ENCODE assay signal across 8 cellular contexts in genomic region chr4:139455187-139455586, GRCh38. TPM values are rescaled to one million over a fixed set of nuclear protein-coding genes. Genes with fewer than 3 reads are reported as not detected.
DNase-seq lines count a peak whose midpoint lies in the region; ATAC-seq and TF ChIP-seq lines count a peak whose summit lies in the region.

No MANE protein-coding gene starts in this region.

- intact Hi-C loops in OCI-LY7 (cut with micrococcal nuclease; ENCODE audit: unreplicated experiment) (loop anchor here (10.0 kb wide), 1 partner anchor 1210 kb away; the partner anchor contains the start of gene SLC7A11), esophagus squamous epithelium (cut with DNase I) (no loop called here), psoas muscle (cut with DNase I) (loop anchor here in 1 of 2 donors (5.0 kb wide), 1 partner anchor 52 kb away; no protein-coding TSS in a partner anchor)

- peaks cover 22% of the 10 kb centered on the region; the same call in 1 of the 2 replicates for H4K20me1 ChIP-seq in OCI-LY7 (ENCODE audit: insufficient read depth, low read length)

- H2AFZ ChIP-seq in OCI-LY7 (ENCODE audit: low read length): peak overlapping the region; percentile 75; the same call in 1 of the 2 replicates

- H3K9me3 ChIP-seq in ES-I3 (ENCODE audit: control insufficient read depth, insufficient read depth, low read length) (no peaks in the 10 kb centered on the region), OCI-LY7 (ENCODE audit: low read length) (no peaks in the 10 kb centered on the region), esophagus squamous epithelium (no peaks in the 10 kb centered on the region), psoas muscle (no peaks in the 10 kb centered on the region)

- POLR2A ChIA-PET in OCI-LY7 (lab: Charles Lee): interaction anchor here (0.5 to 1.2 kb wide), 3 partner anchors 20 to 264 kb away, joined by 4 to 5 read pairs (median 4); no protein-coding TSS in a partner anchor

- H3K4me2 ChIP-seq in OCI-LY7 (ENCODE audit: low read length): peak overlapping the region; percentile 100

- 28 to 43% methylated on average over 6 of the region's 6 CpGs for WGBS in esophagus squamous epithelium, 2 donors
- 42 to 58% (median 47%) methylated on average over 6 of the region's 6 CpGs for WGBS in psoas muscle, 3 donors

- H3K4me3 ChIP-seq in OCI-LY7 (ENCODE audit: low read depth, low read length, poor library complexity, severe bottlenecking) (peak overlapping the region; percentile 82), esophagus squamous epithelium (peak overlapping the region; percentile 72 to 97 (median 88)), psoas muscle (peak overlapping the region; percentile 87)

- ATAC-seq in psoas muscle (no peak), HG02678 (IDR thresholded peaks at IDR 0.05; ENCODE audit: unreplicated experiment) (no peak), GM21737 (IDR thresholded peaks at IDR 0.05; ENCODE audit: unreplicated experiment) (no peak)

- peak overlapping the region; percentile 93; the same call in 1 of the 2 replicates for H3K9ac ChIP-seq in ES-I3 (ENCODE audit: low read depth, low read length)

- no peak for TF ChIP-seq POLR2A in esophagus squamous epithelium (IDR thresholded peaks at IDR 0.05)

- H3K9me2 ChIP-seq in OCI-LY7 (ENCODE audit: insufficient read depth, low read length): no peaks in the 10 kb centered on the region

- H3K36me3 ChIP-seq in ES-I3 (ENCODE audit: insufficient read depth, low read length): no peaks in the 10 kb centered on the region
- 0 out of 2 replicates have a peak, but pooled peaks cover 2% of the 10 kb centered on the region for H3K36me3 ChIP-seq in OCI-LY7 (ENCODE audit: insufficient read depth, low read length)
- H3K36me3 ChIP-seq in esophagus squamous epithelium: no peaks in the 10 kb centered on the region
- H3K36me3 ChIP-seq in psoas muscle (ENCODE audit: insufficient read depth in 1 of 2, low read depth in 1 of 2): no peaks in the 10 kb centered on the region

- peak; percentile 18 for DNase-seq in OCI-LY7 (ENCODE audit: low spot score)
- DNase-seq in esophagus squamous epithelium (lab: John Stamatoyannopoulos, UW): no peak
- no peak for DNase-seq in psoas muscle
- DNase-seq in stimulated activated CD4-positive, alpha-beta T cell treated with anti-CD3 and anti-CD28 coated beads, Interleukin-15, amount 100 ng/mL, for 24 hours: no peak
- no peak for DNase-seq in stimulated activated CD8-positive, alpha-beta memory T cell treated with anti-CD3 and anti-CD28 coated beads, Interleukin-4, amount 100 ng/mL, for 48 hours

- H3K27ac ChIP-seq in OCI-LY7 (ENCODE audit: low read depth, low read length, poor library complexity, severe bottlenecking) (peak overlapping the region; percentile 88), esophagus squamous epithelium (peak overlapping the region; percentile 32 to 99 (median 98)), psoas muscle (peak overlapping the region; percentile 10)

- H3K4me1 ChIP-seq in ES-I3 (ENCODE audit: insufficient read depth, low read length): peaks cover 22% of the 10 kb centered on the region
- peaks cover 43% of the 10 kb centered on the region for H3K4me1 ChIP-seq in OCI-LY7 (ENCODE audit: insufficient read depth, low read length, poor library complexity, severe bottlenecking)
- peaks cover 15 to 76% (median 35%) of the 10 kb centered on the region in 3 donors for H3K4me1 ChIP-seq in esophagus squamous epithelium
- peaks cover 23% of the 10 kb centered on the region for H3K4me1 ChIP-seq in psoas muscle

- no TSS peak for BruUV-seq in OCI-LY7 (replicated peaks; lab: Mats Ljungman, UMichigan)

- CTCF ChIA-PET in OCI-LY7 (lab: Charles Lee; ENCODE audit: unreplicated experiment): no interaction called here

- TF ChIP-seq CTCF in OCI-LY7 (conservative IDR thresholded peaks at IDR 0.05; ENCODE audit: low read length) (no peak), esophagus squamous epithelium (IDR thresholded peaks at IDR 0.05) (no peak), psoas muscle (IDR thresholded peaks at IDR 0.05) (no peak)

- H3K79me2 ChIP-seq in OCI-LY7 (ENCODE audit: insufficient read depth, low read depth, low read length): peaks cover 70% of the 10 kb centered on the region

- no peaks in the 10 kb centered on the region for H3K27me3 ChIP-seq in esophagus squamous epithelium
- H3K27me3 ChIP-seq in psoas muscle (ENCODE audit: insufficient read depth in 3 of 3, low read length in 2 of 3): no peaks in the 10 kb centered on the region

RNA-seq across cellular contexts. Expression of gene RAB33B, which starts 1.3 kb away (rescaled TPM):
- total RNA-seq in OCI-LY7 (2014; rRNA removed; shearing (Covaris generic)): 9.2 and 11.7 TPM in 2 replicates
- total RNA-seq in OCI-LY7 (2022) (9.2 and 11.5 TPM in 2 replicates), esophagus squamous epithelium (1 to 10 TPM; 3.4 to 9.2 (median 6.6) TPM), psoas muscle (1 to 10 TPM; 3.4 to 4.0 (median 3.6) TPM)
- polyA plus RNA-seq in psoas muscle: 1 to 10 TPM; 1.3 to 2.4 (median 2.0) TPM

Comparison
In these comparisons a context has a peak if more than half of its experiments do, and no peak if none do; other contexts are left out.
1. H3K27ac ChIP-seq: peak in every context shown above with its lines; median percentile 98 in esophagus squamous epithelium; 88 in OCI-LY7; 10 in psoas muscle.